Comparison of ENCODE assay signal across 10 cellular contexts in genomic region chr19:6239401-6239844, GRCh38. TPM values are rescaled to one million over a fixed set of nuclear protein-coding genes. Genes with fewer than 3 reads are reported as not detected.
DNase-seq lines count a peak whose midpoint lies in the region; ATAC-seq and TF ChIP-seq lines count a peak whose summit lies in the region.
"Had no signal": no experiment of that assay in that cellular context is flagged by ENCODE, and none has a peak within 500 bp of the region (broad histone marks: within the 10 kb centered on the region; RNA-seq: fewer than 3 reads in every experiment).

No MANE protein-coding gene starts in this region.

- H3K4me1 Mint-ChIP-seq in stimulated activated naive B cell treated with anti-CD40 and anti-IgM and Interleukin-4, amounts not matched to agents 10 μg/mL and 1 μg/mL and 100 μg/mL, for 72 hours: peaks cover 37 to 50% of the 10 kb centered on the region in 2 donors

- H3K27me3 Mint-ChIP-seq in stimulated activated naive B cell treated with anti-CD40 and anti-IgM and Interleukin-4, amounts not matched to agents 10 μg/mL and 1 μg/mL and 100 μg/mL, for 72 hours: no peaks in the 10 kb centered on the region
- H3K27me3 Mint-ChIP-seq: activated naive CD4-positive, alpha-beta T cell treated with anti-CD3 and anti-CD28 coated beads, Interleukin-2, amount 10 ng/mL, durations not matched to agents 7 days and 5 days had no signal

- H3K4me3 ChIP-seq in SK-N-SH (ENCODE audit: low read depth in 2 of 2, low read length in 1 of 2) (no peak overlapping the region), adrenal gland (no peak overlapping the region), right atrium auricular region (no peak overlapping the region), colonic mucosa (no peak overlapping the region)

- H3K9me3 Mint-ChIP-seq in stimulated activated naive B cell treated with anti-CD40 and anti-IgM and Interleukin-4, amounts not matched to agents 10 μg/mL and 1 μg/mL and 100 μg/mL, for 72 hours: no peaks in the 10 kb centered on the region
- H3K9me3 Mint-ChIP-seq: activated naive CD4-positive, alpha-beta T cell treated with anti-CD3 and anti-CD28 coated beads, Interleukin-2, amount 10 ng/mL, durations not matched to agents 7 days and 5 days had no signal

- CTCF ChIA-PET in SK-N-SH (lab: Yijun Ruan, JAX): interaction anchor here (1.5 to 4.2 kb wide), 2 partner anchors 17 to 21 kb away, joined by 8 to 42 read pairs; no protein-coding TSS in a partner anchor

- peak overlapping the region; percentile 2 for H3K27ac Mint-ChIP-seq in stimulated activated naive B cell treated with anti-CD40 and anti-IgM and Interleukin-4, amounts not matched to agents 10 μg/mL and 1 μg/mL and 100 μg/mL, for 72 hours
- H3K27ac Mint-ChIP-seq: activated naive CD4-positive, alpha-beta T cell treated with anti-CD3 and anti-CD28 coated beads, Interleukin-2, amount 10 ng/mL, durations not matched to agents 7 days and 5 days had no signal

- POLR2A ChIA-PET in SK-N-SH (lab: Yijun Ruan, JAX): no interaction called here

- H3K4me1 ChIP-seq in SK-N-SH (ENCODE audit: control insufficient read depth in 1 of 2, insufficient read depth in 2 of 2, low read depth in 1 of 2, low read length in 1 of 2) (peaks cover 14 to 90% of the 10 kb centered on the region in 2 experiments; a peak in 2 of 4 replicates), adrenal gland (replicated peaks in 1 of 2) (peaks cover 17 to 51% of the 10 kb centered on the region in 2 donors), right atrium auricular region (peaks cover 0 to 92% of the 10 kb centered on the region in 2 donors), colonic mucosa (no peaks in the 10 kb centered on the region)

- no peaks in the 10 kb centered on the region for H3K36me3 ChIP-seq in SK-N-SH (replicated peaks in 1 of 2; ENCODE audit: control insufficient read depth in 1 of 2, insufficient read depth in 2 of 2, low read length in 1 of 2)
- no peaks in the 10 kb centered on the region for H3K36me3 ChIP-seq in adrenal gland (replicated peaks in 1 of 2)
- no peaks in the 10 kb centered on the region for H3K36me3 ChIP-seq in right atrium auricular region
- no peaks in the 10 kb centered on the region for H3K36me3 ChIP-seq in colonic mucosa

- peak; percentile 26 for DNase-seq in SK-N-SH
- peak in 4 of 7 donors; percentile 28 to 59 (median 46) for DNase-seq in adrenal gland
- no peak for DNase-seq in right atrium auricular region (ENCODE audit: low spot score)
- no peak for DNase-seq in stimulated activated naive B cell treated with anti-CD40 and anti-IgM and Interleukin-4, amounts not matched to agents 10 μg/mL and 1 μg/mL and 100 μg/mL, for 72 hours
- DNase-seq in colonic mucosa: no peak
- no peak for DNase-seq in activated CD8-positive, alpha-beta memory T cell treated with anti-CD3 and anti-CD28 coated beads, Interleukin-2, amount 50 U/mL, for 4 hours
- no peak for DNase-seq in left colon
- DNase-seq: activated naive CD4-positive, alpha-beta T cell treated with anti-CD3 and anti-CD28 coated beads, Interleukin-2, amount 10 ng/mL, durations not matched to agents 7 days and 5 days; SIG-M5 had no signal

- intact Hi-C loops in adrenal gland (cut with DNase I): no loop called here
- intact Hi-C loops in colonic mucosa (cut with DNase I): no loop called here
- intact Hi-C loops in left colon (cut with DNase I, micrococcal nuclease): no loop called here

- TF ChIP-seq EP300 in SK-N-SH (IDR thresholded peaks at IDR 0.05; ENCODE audit: borderline replicate concordance in 1 of 2, low read depth in 1 of 2, low read length in 1 of 2): no peak

- no peak for TF ChIP-seq CTCF in SK-N-SH (IDR thresholded peaks at IDR 0.05)
- no peak for TF ChIP-seq CTCF in adrenal gland (IDR thresholded peaks at IDR 0.05)
- no peak for TF ChIP-seq CTCF in right atrium auricular region (IDR thresholded peaks at IDR 0.05)
- no peak for TF ChIP-seq CTCF in colonic mucosa (IDR thresholded peaks at IDR 0.05)

- no peaks in the 10 kb centered on the region for H3K9me2 ChIP-seq in SK-N-SH

- H3F3A ChIP-seq in SK-N-SH (replicated peaks; ENCODE audit: insufficient read depth): no peaks in the 10 kb centered on the region

- no peak for ATAC-seq in SK-N-SH treated with all-trans-retinoic acid at 6 μM for 48 hours
- ATAC-seq in stimulated activated naive B cell treated with anti-CD40 and anti-IgM and Interleukin-4, amounts not matched to agents 10 μg/mL and 1 μg/mL and 100 μg/mL, for 72 hours (replicated peaks): no peak
- no peak for ATAC-seq in left colon

- peak overlapping the region in 1 of 2 donors; percentile 2 for H3K4me3 Mint-ChIP-seq in stimulated activated naive B cell treated with anti-CD40 and anti-IgM and Interleukin-4, amounts not matched to agents 10 μg/mL and 1 μg/mL and 100 μg/mL, for 72 hours
- H3K4me3 Mint-ChIP-seq: activated naive CD4-positive, alpha-beta T cell treated with anti-CD3 and anti-CD28 coated beads, Interleukin-2, amount 10 ng/mL, durations not matched to agents 7 days and 5 days had no signal

- no peak for TF ChIP-seq RAD21 in SK-N-SH (IDR thresholded peaks at IDR 0.05; ENCODE audit: low read length)

- H3K9me3 ChIP-seq in SK-N-SH: no peaks in the 10 kb centered on the region
- no peaks in the 10 kb centered on the region for H3K9me3 ChIP-seq in adrenal gland (replicated peaks in 1 of 3)
- no peaks in the 10 kb centered on the region for H3K9me3 ChIP-seq in right atrium auricular region
- no peaks in the 10 kb centered on the region for H3K9me3 ChIP-seq in colonic mucosa

- H3K27ac ChIP-seq in SK-N-SH (ENCODE audit: low read depth in 2 of 2, low read length in 1 of 2): peak overlapping the region in 1 of 2 experiments; percentile 94; a peak in 2 of 4 replicates
- H3K27ac ChIP-seq in adrenal gland: peak overlapping the region in 1 of 5 donors; percentile 23
- H3K27ac ChIP-seq in right atrium auricular region: peak overlapping the region; percentile 79 to 82
- H3K27ac ChIP-seq in colonic mucosa: no peak overlapping the region

- peaks cover 87% of the 10 kb centered on the region for H3K79me2 ChIP-seq in SK-N-SH (ENCODE audit: insufficient read depth)

- H3K9ac ChIP-seq in SK-N-SH: no peak overlapping the region
- no peak overlapping the region for H3K9ac ChIP-seq in colonic mucosa (ENCODE audit: low read depth in 2 of 2, low read length in 2 of 2)

- peaks cover 14 to 25% of the 10 kb centered on the region in 2 donors for H3K36me3 Mint-ChIP-seq in stimulated activated naive B cell treated with anti-CD40 and anti-IgM and Interleukin-4, amounts not matched to agents 10 μg/mL and 1 μg/mL and 100 μg/mL, for 72 hours
- H3K36me3 Mint-ChIP-seq: activated naive CD4-positive, alpha-beta T cell treated with anti-CD3 and anti-CD28 coated beads, Interleukin-2, amount 10 ng/mL, durations not matched to agents 7 days and 5 days had no signal

- no peak for TF ChIP-seq POLR2A in adrenal gland (IDR thresholded peaks at IDR 0.05)

- H4K20me1 ChIP-seq in SK-N-SH (ENCODE audit: insufficient read depth): peaks cover 89% of the 10 kb centered on the region

- no peaks in the 10 kb centered on the region for H3K27me3 ChIP-seq in SK-N-SH (ENCODE audit: insufficient read depth)
- no peaks in the 10 kb centered on the region for H3K27me3 ChIP-seq in adrenal gland
- H3K27me3 ChIP-seq in right atrium auricular region: no peaks in the 10 kb centered on the region
- no peaks in the 10 kb centered on the region for H3K27me3 ChIP-seq in colonic mucosa

- WGBS in SK-N-SH (ENCODE audit: low lambda C conversion rate): 86% methylated on average over 11 of the region's 11 CpGs
- WGBS in adrenal gland, 4 donors: 45 to 67% (median 56%) methylated on average over 7 to 11 of the region's 11 CpGs

- no peak overlapping the region for H3K4me2 ChIP-seq in SK-N-SH

- H2AFZ ChIP-seq in SK-N-SH (ENCODE audit: low read depth): no peak overlapping the region

TF ChIP-seq in SK-N-SH, 30 proteins besides CTCF, POLR2A, EP300 and RAD21 (continues in another document):
- TF ChIP-seq TCF12 (IDR thresholded peaks at IDR 0.05): no peak
- TF ChIP-seq YY1 (IDR thresholded peaks at IDR 0.05; ENCODE audit: low read depth): no peak
- no peak for TF ChIP-seq RFX5 (IDR thresholded peaks at IDR 0.05; ENCODE audit: low read length)
- no peak for TF ChIP-seq NFIC (IDR thresholded peaks at IDR 0.05; ENCODE audit: borderline replicate concordance)
- TF ChIP-seq GATA2 (CRISPR knock-in tag; IDR thresholded peaks at IDR 0.05): no peak
- no peak for TF ChIP-seq RXRA (IDR thresholded peaks at IDR 0.05; ENCODE audit: borderline replicate concordance, low read depth)
- no peak for TF ChIP-seq USF1 (IDR thresholded peaks at IDR 0.05; ENCODE audit: borderline replicate concordance, low read depth)
- TF ChIP-seq SIN3A (IDR thresholded peaks at IDR 0.05; ENCODE audit: borderline replicate concordance, low read depth, low read length): no peak

TF ChIP-seq in SK-N-SH treated with all-trans-retinoic acid at 6 μM for 48 hours, 23 proteins besides CTCF, POLR2A, EP300 and RAD21 (continues in another document):
- TF ChIP-seq TOX (CRISPR knock-in tag; IDR thresholded peaks at IDR 0.05; ENCODE audit: borderline replicate concordance) (no peak), ZNF565 (CRISPR knock-in tag; conservative IDR thresholded peaks at IDR 0.05; ENCODE audit: low read depth) (no peak)

RNA-seq across cellular contexts. Expression of gene MLLT1, which starts 40.4 kb away (rescaled TPM):
- polyA plus RNA-seq in SK-N-SH (2012; rRNA removed) (12.7 and 19.0 TPM in 2 replicates), adrenal gland (10 to 100 TPM; 10.4 to 41.1 (median 33.6) TPM)
- 7.9 and 13.5 TPM in 2 replicates for polyA plus RNA-seq in SK-N-SH (2012; cell fraction: cytosol; rRNA removed)
- polyA plus RNA-seq in SK-N-SH (2012; cell fraction: nucleus; rRNA removed): 31.0 and 38.9 TPM in 2 replicates
- total RNA-seq in adrenal gland (10 to 100 TPM; 15.5 to 66.3 (median 31.9) TPM), right atrium auricular region (10 to 100 TPM; 21.2 to 36.9 TPM), colonic mucosa (10 to 100 TPM; 26.4 to 59.2 TPM), left colon (10 to 100 TPM; 28.3 to 37.2 TPM)

Comparison
In these comparisons a context has a peak if more than half of its experiments do, and no peak if none do; other contexts are left out.
1. DNase-seq: peak in SK-N-SH (single experiment) and adrenal gland (4 of 7); none in right atrium auricular region (single experiment), stimulated activated naive B cell treated with anti-CD40 and anti-IgM and Interleukin-4, amounts not matched to agents 10 μg/mL and 1 μg/mL and 100 μg/mL, for 72 hours (single experiment), colonic mucosa (single experiment), activated CD8-positive, alpha-beta memory T cell treated with anti-CD3 and anti-CD28 coated beads, Interleukin-2, amount 50 U/mL, for 4 hours (single experiment) and left colon (0 of 2).